In genomic region chr7:71612892-71613291, GRCh38 we compare ENCODE assay signal across 18 cellular contexts.
DNase-seq lines count a peak whose midpoint lies in the region; ATAC-seq and TF ChIP-seq lines count a peak whose summit lies in the region.
"Had no signal": no experiment of that assay in that cellular context is flagged by ENCODE, and none has a peak within 500 bp of the region (broad histone marks: within the 10 kb centered on the region; RNA-seq: fewer than 3 reads in every experiment).

No MANE protein-coding gene starts in this region.

- peaks cover 9% of the 10 kb centered on the region for H3K9me3 Mint-ChIP-seq in nephron progenitor cell

- no peak for TF ChIP-seq POLR2A in heart left ventricle (IDR thresholded peaks at IDR 0.05)

- peak; percentile 19 to 66 (median 58) for ATAC-seq in heart left ventricle
- ATAC-seq in right cardiac atrium = no peak
- no peak for ATAC-seq in upper lobe of right lung
- ATAC-seq: body of pancreas, gastrocnemius medialis had no signal

- H3K27me3 Mint-ChIP-seq in nephron progenitor cell (ENCODE audit: low read depth, poor library complexity) = no peaks in the 10 kb centered on the region
- H3K27me3 Mint-ChIP-seq: CD4-positive, CD25-positive, alpha-beta regulatory T cell had no signal

- TF ChIP-seq CTCF in heart left ventricle (IDR thresholded peaks at IDR 0.05) = no peak
- TF ChIP-seq CTCF in nephron progenitor cell (IDR thresholded peaks at IDR 0.05) = no peak
- TF ChIP-seq CTCF in upper lobe of right lung (IDR thresholded peaks at IDR 0.05) = no peak

- intact Hi-C loops in heart left ventricle (cut with DNase I) = loop anchor here in 3 of 10 donors (5.0 to 10.0 kb wide), 4 partner anchors 58 to 158 kb away; no protein-coding TSS in a partner anchor
- intact Hi-C loops in right cardiac atrium (cut with DNase I) = no loop called here
- intact Hi-C loops in upper lobe of right lung (cut with DNase I) = no loop called here

- peak overlapping the region; percentile 60 for H3K4me3 Mint-ChIP-seq in nephron progenitor cell
- H3K4me3 Mint-ChIP-seq: CD4-positive, CD25-positive, alpha-beta regulatory T cell; T-helper 1 cell treated with Interleukin-12 subunit alpha and Interleukin-12 subunit beta and Interleukin-4 antibody, amounts not matched to agents 30 μg/mL and 1 μg/mL, for 36 hours had no signal

- peaks cover 0 to 7% (median 0%) of the 10 kb centered on the region in 12 donors for H3K9me3 ChIP-seq in heart left ventricle
- H3K9me3 ChIP-seq in right cardiac atrium (ENCODE audit: control insufficient read depth, low read length) = no peaks in the 10 kb centered on the region
- no peaks in the 10 kb centered on the region for H3K9me3 ChIP-seq in ectodermal cell (ENCODE audit: control insufficient read depth, low read length)
- no peaks in the 10 kb centered on the region for H3K9me3 ChIP-seq in upper lobe of right lung
- H3K9me3 ChIP-seq: body of pancreas, gastrocnemius medialis had no signal

- H3K4me1 Mint-ChIP-seq in nephron progenitor cell = peaks cover 42% of the 10 kb centered on the region
- H3K4me1 Mint-ChIP-seq: CD4-positive, CD25-positive, alpha-beta regulatory T cell had no signal

- H3K4me1 ChIP-seq in heart left ventricle = peaks cover 0 to 38% (median 15%) of the 10 kb centered on the region in 12 donors
- no peaks in the 10 kb centered on the region for H3K4me1 ChIP-seq in right cardiac atrium (ENCODE audit: control insufficient read depth, insufficient read depth, low read length)
- peaks cover 42% of the 10 kb centered on the region for H3K4me1 ChIP-seq in ectodermal cell (ENCODE audit: control insufficient read depth, insufficient read depth, low read length)
- H3K4me1 ChIP-seq in upper lobe of right lung = peaks cover 4% of the 10 kb centered on the region
- H3K4me1 ChIP-seq: body of pancreas had no signal

- H3K4me3 ChIP-seq in heart left ventricle (no peak overlapping the region), right cardiac atrium (ENCODE audit: low read length) (no peak overlapping the region), ectodermal cell (ENCODE audit: insufficient read depth, low read depth, low read length) (no peak overlapping the region), upper lobe of right lung (no peak overlapping the region)
- H3K4me3 ChIP-seq: body of pancreas, gastrocnemius medialis had no signal

- H3K36me3 ChIP-seq in heart left ventricle = no peaks in the 10 kb centered on the region
- H3K36me3 ChIP-seq in ectodermal cell (ENCODE audit: control insufficient read depth, insufficient read depth, low read length) = peaks cover 4% of the 10 kb centered on the region
- H3K36me3 ChIP-seq in upper lobe of right lung = no peaks in the 10 kb centered on the region
- H3K36me3 ChIP-seq: gastrocnemius medialis had no signal

- WGBS in heart left ventricle, 4 donors = 13 to 18% (median 13%) methylated on average over 6 of the region's 6 CpGs
- WGBS in right cardiac atrium = 21% methylated on average over 6 of the region's 6 CpGs
- WGBS in ectodermal cell, 2 experiments = 49 to 51% methylated on average over 6 of the region's 6 CpGs

- H3K27me3 ChIP-seq in heart left ventricle (no peaks in the 10 kb centered on the region), right cardiac atrium (ENCODE audit: control insufficient read depth, insufficient read depth) (no peaks in the 10 kb centered on the region), ectodermal cell (ENCODE audit: control insufficient read depth, insufficient read depth, low read length, poor library complexity, severe bottlenecking) (no peaks in the 10 kb centered on the region), upper lobe of right lung (no peaks in the 10 kb centered on the region)
- H3K27me3 ChIP-seq: body of pancreas, gastrocnemius medialis had no signal

- peak overlapping the region; percentile 95 for H3K27ac Mint-ChIP-seq in nephron progenitor cell
- H3K27ac Mint-ChIP-seq: CD4-positive, CD25-positive, alpha-beta regulatory T cell; T-helper 1 cell treated with Interleukin-12 subunit alpha and Interleukin-12 subunit beta and Interleukin-4 antibody, amounts not matched to agents 30 μg/mL and 1 μg/mL, for 36 hours had no signal

- DNase-seq in heart left ventricle (peak in 2 of 5 donors; percentile 26 to 35), right cardiac atrium (no peak), nephron progenitor cell (no peak), T-helper 1 cell (no peak), retina (no peak), upper lobe of right lung (no peak), HK-2 (ENCODE audit: unreplicated experiment) (no peak)
- DNase-seq: activated CD4-positive, CD25-positive, alpha-beta regulatory T cell; activated effector memory CD4-positive, alpha-beta T cell treated with anti-CD3 and anti-CD28 coated beads, Interleukin-2, amount 50 U/mL, for 16 hours; body of pancreas; CD4-positive, CD25-positive, alpha-beta regulatory T cell; gastrocnemius medialis; KG1; NCI-H146; NCI-H524 had no signal

- peaks cover 5% of the 10 kb centered on the region for H3K36me3 Mint-ChIP-seq in nephron progenitor cell (ENCODE audit: low read depth)
- H3K36me3 Mint-ChIP-seq: CD4-positive, CD25-positive, alpha-beta regulatory T cell had no signal

- H3K27ac ChIP-seq in heart left ventricle = peak overlapping the region in 10 of 12 donors; percentile 26 to 87 (median 74)
- H3K27ac ChIP-seq in right cardiac atrium (ENCODE audit: low read length) = no peak overlapping the region
- peak overlapping the region; percentile 86 for H3K27ac ChIP-seq in ectodermal cell (ENCODE audit: insufficient read depth, low read depth, low read length, poor library complexity, severe bottlenecking)
- H3K27ac ChIP-seq in upper lobe of right lung = no peak overlapping the region
- H3K27ac ChIP-seq: body of pancreas, HL-60 had no signal

Comparison
In these comparisons a context has a peak if more than half of its experiments do, and no peak if none do; other contexts are left out.
1. ATAC-seq: peak in heart left ventricle (4 of 4); none in right cardiac atrium (0 of 2) and upper lobe of right lung (single experiment).
2. H3K27ac ChIP-seq: peak in heart left ventricle (10 of 12) and ectodermal cell (single experiment); none in right cardiac atrium (single experiment) and upper lobe of right lung (single experiment).